In the genomic region with DNA sequence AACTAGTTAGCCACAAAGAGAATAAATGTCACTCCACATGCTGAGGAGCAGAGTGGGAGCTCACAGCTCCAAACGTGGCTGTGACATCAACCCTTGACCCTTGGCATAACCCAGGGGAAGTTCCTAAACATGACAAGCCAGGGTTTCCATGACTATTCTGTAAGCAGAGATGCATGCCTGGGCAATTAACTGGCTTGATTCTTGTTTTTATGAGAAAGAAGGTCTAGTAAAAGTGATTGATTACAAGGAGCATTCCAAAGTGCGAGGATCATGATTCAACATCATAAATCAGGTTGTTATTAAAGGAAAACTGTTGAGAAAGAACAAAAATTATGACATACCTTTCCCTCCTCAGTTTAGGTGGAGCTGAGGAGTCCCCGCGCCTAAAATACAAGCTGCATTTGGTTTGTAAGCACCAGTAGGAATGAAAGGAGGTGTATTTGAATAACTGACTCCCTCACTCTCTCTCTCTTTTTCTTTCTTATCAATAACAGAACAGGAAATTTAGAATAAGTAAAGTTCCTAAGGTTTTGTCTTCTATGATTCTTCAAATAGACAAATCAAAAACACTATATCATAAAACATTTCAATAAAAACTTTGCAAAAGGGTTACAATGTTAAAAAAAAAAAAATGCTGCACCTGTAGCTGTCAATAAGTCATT, we compare ENCODE assay signal across 19 cellular contexts.
A peak's percentile ranks its signal among the peaks of the same experiment; 100 is the strongest.
DNase-seq lines count a peak whose midpoint lies in the region; ATAC-seq and TF ChIP-seq lines count a peak whose summit lies in the region.
"Had no signal": no experiment of that assay in that cellular context is flagged by ENCODE, and none has a peak within 500 bp of the region (broad histone marks: within the 10 kb centered on the region; RNA-seq: fewer than 3 reads in every experiment).

No MANE protein-coding gene starts in this region.

- peaks cover 4% of the 10 kb centered on the region for H3K9me3 Mint-ChIP-seq in activated CD8-positive, alpha-beta T cell treated with anti-CD3 and anti-CD28 coated beads for 36 hours
- H3K9me3 Mint-ChIP-seq in activated CD8-positive, alpha-beta T cell treated with anti-CD3 and anti-CD28 coated beads, Interleukin-2, amount 10 ng/mL, durations not matched to agents 7 days and 5 days (ENCODE audit: insufficient read depth) = peaks cover 5% of the 10 kb centered on the region
- no peaks in the 10 kb centered on the region for H3K9me3 Mint-ChIP-seq in Calu3 (ENCODE audit: low read depth, unreplicated experiment)
- H3K9me3 Mint-ChIP-seq: neural crest cell had no signal

- no peaks in the 10 kb centered on the region for H3K9me3 ChIP-seq in upper lobe of right lung
- H3K9me3 ChIP-seq: suprapubic skin had no signal

- H3K27ac ChIP-seq in upper lobe of right lung = no peak overlapping the region
- H3K27ac ChIP-seq: heart right ventricle, suprapubic skin had no signal

- peaks cover 40% of the 10 kb centered on the region for H3K36me3 Mint-ChIP-seq in activated CD8-positive, alpha-beta T cell treated with anti-CD3 and anti-CD28 coated beads for 36 hours (ENCODE audit: low read depth)
- peaks cover 59% of the 10 kb centered on the region for H3K36me3 Mint-ChIP-seq in activated CD8-positive, alpha-beta T cell treated with anti-CD3 and anti-CD28 coated beads, Interleukin-2, amount 10 ng/mL, durations not matched to agents 7 days and 5 days (ENCODE audit: low read depth)
- no peaks in the 10 kb centered on the region for H3K36me3 Mint-ChIP-seq in Calu3 (ENCODE audit: insufficient read depth, unreplicated experiment)

- H3K27ac Mint-ChIP-seq in activated CD8-positive, alpha-beta T cell treated with anti-CD3 and anti-CD28 coated beads for 36 hours = no peak overlapping the region
- no peak overlapping the region for H3K27ac Mint-ChIP-seq in activated CD8-positive, alpha-beta T cell treated with anti-CD3 and anti-CD28 coated beads, Interleukin-2, amount 10 ng/mL, durations not matched to agents 7 days and 5 days
- no peak overlapping the region for H3K27ac Mint-ChIP-seq in Calu3 (ENCODE audit: unreplicated experiment)
- H3K27ac Mint-ChIP-seq: activated CD4-positive, alpha-beta memory T cell treated with anti-CD3 and anti-CD28 coated beads for 36 hours; T-helper 2 cell treated with Interferon-gamma antibody and Interleukin-4, amounts not matched to agents 5 μg/mL and 100 μg/mL, for 36 hours had no signal

- CTCF ChIA-PET in activated CD8-positive, alpha-beta T cell treated with anti-CD3 and anti-CD28 coated beads for 36 hours (lab: Charles Lee) = no interaction called here
- CTCF ChIA-PET in activated CD8-positive, alpha-beta T cell treated with anti-CD3 and anti-CD28 coated beads, Interleukin-2, amount 10 ng/mL, durations not matched to agents 7 days and 5 days (lab: Charles Lee) = no interaction called here
- CTCF ChIA-PET in Calu3 (lab: Charles Lee) = no interaction called here

- H3K27me3 ChIP-seq in upper lobe of right lung = no peaks in the 10 kb centered on the region
- H3K27me3 ChIP-seq: heart right ventricle, suprapubic skin had no signal

- peaks cover 61% of the 10 kb centered on the region for H3K4me1 Mint-ChIP-seq in activated CD8-positive, alpha-beta T cell treated with anti-CD3 and anti-CD28 coated beads for 36 hours (ENCODE audit: low read depth)
- peaks cover 22% of the 10 kb centered on the region for H3K4me1 Mint-ChIP-seq in activated CD8-positive, alpha-beta T cell treated with anti-CD3 and anti-CD28 coated beads, Interleukin-2, amount 10 ng/mL, durations not matched to agents 7 days and 5 days (ENCODE audit: low read depth)
- H3K4me1 Mint-ChIP-seq in Calu3 (ENCODE audit: low read depth, unreplicated experiment) = no peaks in the 10 kb centered on the region

- DNase-seq in activated CD8-positive, alpha-beta T cell treated with anti-CD3 and anti-CD28 coated beads for 36 hours = no peak
- no peak for DNase-seq in activated CD8-positive, alpha-beta T cell treated with anti-CD3 and anti-CD28 coated beads, Interleukin-2, amount 10 ng/mL, durations not matched to agents 7 days and 5 days
- DNase-seq in amniotic epithelial cell (ENCODE audit: low read depth) = peak; percentile 16
- peak; percentile 93 for DNase-seq in left kidney (ENCODE audit: low read depth, low spot score)
- DNase-seq in upper lobe of right lung = no peak
- DNase-seq in Calu3 = no peak
- no peak for DNase-seq in DMS 273 (lab: John Stamatoyannopoulos, UW; ENCODE audit: unreplicated experiment)
- DNase-seq: 8988T; activated CD4-positive, alpha-beta memory T cell treated with anti-CD3 and anti-CD28 coated beads for 36 hours; activated gamma-delta T cell treated with Interleukin-2 at 50 U/mL for 16 hours; central memory CD4-positive, alpha-beta T cell; heart right ventricle; NCI-H146; small intestine had no signal

- POLR2A ChIA-PET in activated CD8-positive, alpha-beta T cell treated with anti-CD3 and anti-CD28 coated beads for 36 hours (lab: Charles Lee) = interaction anchor here (0.6 kb wide), 1 partner anchor 65 kb away, joined by 4 read pairs; no protein-coding TSS in a partner anchor
- POLR2A ChIA-PET in activated CD8-positive, alpha-beta T cell treated with anti-CD3 and anti-CD28 coated beads, Interleukin-2, amount 10 ng/mL, durations not matched to agents 7 days and 5 days (lab: Charles Lee) = no interaction called here

- peak; percentile 37 for ATAC-seq in activated CD8-positive, alpha-beta T cell treated with anti-CD3 and anti-CD28 coated beads for 36 hours
- no peak for ATAC-seq in activated CD8-positive, alpha-beta T cell treated with anti-CD3 and anti-CD28 coated beads, Interleukin-2, amount 10 ng/mL, durations not matched to agents 7 days and 5 days
- peak; percentile 19 for ATAC-seq in upper lobe of right lung
- ATAC-seq in HG02981 (IDR thresholded peaks at IDR 0.05; ENCODE audit: unreplicated experiment) = no peak
- ATAC-seq: heart right ventricle, left lobe of liver had no signal

- H3K27me3 Mint-ChIP-seq in activated CD8-positive, alpha-beta T cell treated with anti-CD3 and anti-CD28 coated beads for 36 hours = no peaks in the 10 kb centered on the region
- no peaks in the 10 kb centered on the region for H3K27me3 Mint-ChIP-seq in activated CD8-positive, alpha-beta T cell treated with anti-CD3 and anti-CD28 coated beads, Interleukin-2, amount 10 ng/mL, durations not matched to agents 7 days and 5 days (ENCODE audit: low read depth)
- H3K27me3 Mint-ChIP-seq in Calu3 (ENCODE audit: unreplicated experiment) = peaks cover 79% of the 10 kb centered on the region
- H3K27me3 Mint-ChIP-seq: activated CD4-positive, alpha-beta memory T cell treated with anti-CD3 and anti-CD28 coated beads for 36 hours had no signal

- BruUV-seq in Calu3 (replicated peaks; lab: Mats Ljungman, UMichigan) = no TSS peak

- peaks cover 10% of the 10 kb centered on the region for H3K4me1 ChIP-seq in upper lobe of right lung

- intact Hi-C loops in activated CD8-positive, alpha-beta T cell treated with anti-CD3 and anti-CD28 coated beads for 36 hours (cut with micrococcal nuclease) = no loop called here
- intact Hi-C loops in upper lobe of right lung (cut with DNase I) = no loop called here
- intact Hi-C loops in Calu3 (cut with micrococcal nuclease; ENCODE audit: unreplicated experiment) = no loop called here

- H3K4me3 Mint-ChIP-seq in activated CD8-positive, alpha-beta T cell treated with anti-CD3 and anti-CD28 coated beads for 36 hours = no peak overlapping the region
- H3K4me3 Mint-ChIP-seq in activated CD8-positive, alpha-beta T cell treated with anti-CD3 and anti-CD28 coated beads, Interleukin-2, amount 10 ng/mL, durations not matched to agents 7 days and 5 days = no peak overlapping the region
- H3K4me3 Mint-ChIP-seq in Calu3 (ENCODE audit: low read depth, unreplicated experiment) = no peak overlapping the region
- H3K4me3 Mint-ChIP-seq: activated CD4-positive, alpha-beta memory T cell treated with anti-CD3 and anti-CD28 coated beads for 36 hours; neural crest cell; T-helper 2 cell treated with Interferon-gamma antibody and Interleukin-4, amounts not matched to agents 5 μg/mL and 100 μg/mL, for 36 hours had no signal

- no peaks in the 10 kb centered on the region for H3K36me3 ChIP-seq in upper lobe of right lung
- H3K36me3 ChIP-seq: heart right ventricle, suprapubic skin had no signal

- no peak overlapping the region for H3K4me3 ChIP-seq in upper lobe of right lung
- H3K4me3 ChIP-seq: heart right ventricle, suprapubic skin had no signal

- no peak for TF ChIP-seq CTCF in activated CD8-positive, alpha-beta T cell treated with anti-CD3 and anti-CD28 coated beads for 36 hours (IDR thresholded peaks at IDR 0.05)
- TF ChIP-seq CTCF in upper lobe of right lung (IDR thresholded peaks at IDR 0.05) (no peak), Calu3 (IDR thresholded peaks at IDR 0.05; ENCODE audit: unreplicated experiment) (no peak)

Comparison
In these comparisons a context has a peak if more than half of its experiments do, and no peak if none do; other contexts are left out.
1. ATAC-seq: peak in activated CD8-positive, alpha-beta T cell treated with anti-CD3 and anti-CD28 coated beads for 36 hours (single experiment) and upper lobe of right lung (single experiment); none in activated CD8-positive, alpha-beta T cell treated with anti-CD3 and anti-CD28 coated beads, Interleukin-2, amount 10 ng/mL, durations not matched to agents 7 days and 5 days (single experiment) and HG02981 (single experiment).
2. DNase-seq: peak in amniotic epithelial cell (single experiment) and left kidney (single experiment); none in activated CD8-positive, alpha-beta T cell treated with anti-CD3 and anti-CD28 coated beads for 36 hours (single experiment), activated CD8-positive, alpha-beta T cell treated with anti-CD3 and anti-CD28 coated beads, Interleukin-2, amount 10 ng/mL, durations not matched to agents 7 days and 5 days (single experiment), upper lobe of right lung (single experiment), Calu3 (single experiment) and DMS 273 (single experiment).